In genomic region chr5:9545959-9546851, GRCh38 we compare ENCODE assay signal across 8 cellular contexts. TPM values are rescaled to one million over a fixed set of nuclear protein-coding genes. Genes with fewer than 3 reads are reported as not detected.
DNase-seq lines count a peak whose midpoint lies in the region; ATAC-seq and TF ChIP-seq lines count a peak whose summit lies in the region.

Gene SEMA5A, minus strand, starts transcription at chr5:9546075. Its CDS starts 166,129 bp downstream, at chr5:9379946.

- intact Hi-C loops in heart left ventricle (cut with DNase I): loop anchor here in 6 of 10 donors (2.0 to 10.0 kb wide), 11 partner anchors 71 to 589 kb away; no protein-coding TSS in a partner anchor
- intact Hi-C loops in activated CD8-positive, alpha-beta T cell treated with anti-CD3 and anti-CD28 coated beads for 36 hours (cut with micrococcal nuclease): loop anchor here (10.0 kb wide), 1 partner anchor 1621 kb away; no protein-coding TSS in a partner anchor

- H3K36me3 Mint-ChIP-seq in osteocyte (ENCODE audit: unreplicated experiment): peaks cover 26% of the 10 kb centered on the region
- no peaks in the 10 kb centered on the region for H3K36me3 Mint-ChIP-seq in activated CD8-positive, alpha-beta T cell treated with anti-CD3 and anti-CD28 coated beads for 36 hours (ENCODE audit: low read depth)

- peak within 1 kb of the TSS; percentile 90 for H2AFZ ChIP-seq in KMS-11 (ENCODE audit: low read depth)

- peaks cover 9% of the 10 kb centered on the region for H3K4me1 ChIP-seq in KMS-11 (ENCODE audit: low read depth, poor library complexity, severe bottlenecking)
- peaks cover 27% of the 10 kb centered on the region for H3K4me1 ChIP-seq in adipocyte (ENCODE audit: control insufficient read depth, insufficient read depth, low read length)
- H3K4me1 ChIP-seq in heart left ventricle: peaks cover 0 to 51% (median 11%) of the 10 kb centered on the region in 12 donors

- H3K79me2 ChIP-seq in KMS-11 (ENCODE audit: insufficient read depth, low read depth): no peaks in the 10 kb centered on the region

- H3K4me3 Mint-ChIP-seq in osteocyte (ENCODE audit: unreplicated experiment): peak within 1 kb of the TSS; percentile 95
- no peak within 1 kb of the TSS for H3K4me3 Mint-ChIP-seq in activated CD8-positive, alpha-beta T cell treated with anti-CD3 and anti-CD28 coated beads for 36 hours

- H3K27ac Mint-ChIP-seq in osteocyte (ENCODE audit: unreplicated experiment): peak within 1 kb of the TSS; percentile 95
- no peak within 1 kb of the TSS for H3K27ac Mint-ChIP-seq in activated CD8-positive, alpha-beta T cell treated with anti-CD3 and anti-CD28 coated beads for 36 hours

- POLR2A ChIA-PET in GM10248 (lab: Yijun Ruan, JAX): no interaction called here
- POLR2A ChIA-PET in activated CD8-positive, alpha-beta T cell treated with anti-CD3 and anti-CD28 coated beads for 36 hours (lab: Charles Lee): no interaction called here

- CTCF ChIA-PET in GM10248 (lab: Yijun Ruan, JAX): interaction anchor here (1.4 to 3.7 kb wide), 3 partner anchors 27 to 183 kb away, joined by 3 to 33 read pairs (median 3); no protein-coding TSS in a partner anchor
- CTCF ChIA-PET in activated CD8-positive, alpha-beta T cell treated with anti-CD3 and anti-CD28 coated beads for 36 hours (lab: Charles Lee): no interaction called here

- no peak for TF ChIP-seq CTCF in GM10248 (IDR thresholded peaks at IDR 0.05; ENCODE audit: control extremely low read depth, extremely low read depth, low read depth, missing control alignments)
- no peak for TF ChIP-seq CTCF in KMS-11 (conservative IDR thresholded peaks at IDR 0.05; ENCODE audit: low read depth, low read length)
- peak in 5 of 12 donors; percentile 9 to 29 (median 15) for TF ChIP-seq CTCF in heart left ventricle (IDR thresholded peaks at IDR 0.05)
- peak; percentile 12 for TF ChIP-seq CTCF in osteocyte (IDR thresholded peaks at IDR 0.05)
- no peak for TF ChIP-seq CTCF in activated CD8-positive, alpha-beta T cell treated with anti-CD3 and anti-CD28 coated beads for 36 hours (IDR thresholded peaks at IDR 0.05)

- peaks cover 43% of the 10 kb centered on the region for H3K4me1 Mint-ChIP-seq in osteocyte (ENCODE audit: unreplicated experiment)
- H3K4me1 Mint-ChIP-seq in activated CD8-positive, alpha-beta T cell treated with anti-CD3 and anti-CD28 coated beads for 36 hours (ENCODE audit: low read depth): peaks cover 4% of the 10 kb centered on the region

- H3K4me2 ChIP-seq in KMS-11: peak within 1 kb of the TSS; percentile 99

- no peaks in the 10 kb centered on the region for H4K20me1 ChIP-seq in KMS-11 (ENCODE audit: insufficient read depth)

- H3K9me3 Mint-ChIP-seq in osteocyte (ENCODE audit: unreplicated experiment): no peaks in the 10 kb centered on the region
- no peaks in the 10 kb centered on the region for H3K9me3 Mint-ChIP-seq in activated CD8-positive, alpha-beta T cell treated with anti-CD3 and anti-CD28 coated beads for 36 hours

- DNase-seq in GM10248 (ENCODE audit: extremely low spot score) (peak; percentile 43), adipocyte (ENCODE audit: low read depth) (peak; percentile 92), heart left ventricle (peak; percentile 82 to 87 (median 85)), osteocyte (ENCODE audit: extremely low spot score, unreplicated experiment) (peak; percentile 93), activated gamma-delta T cell (lab: John Stamatoyannopoulos, UW) (no peak), middle frontal gyrus (ENCODE audit: extremely low spot score, low spot score) (no peak)
- no peak for DNase-seq in activated CD8-positive, alpha-beta T cell treated with anti-CD3 and anti-CD28 coated beads for 36 hours

- 1 to 4% (median 2%) methylated on average over 14 to 85 of the region's 87 CpGs for WGBS in heart left ventricle, 4 donors

- H3K27me3 ChIP-seq in KMS-11 (ENCODE audit: insufficient read depth, low read depth) (no peaks in the 10 kb centered on the region), adipocyte (replicated peaks; ENCODE audit: control insufficient read depth, insufficient read depth, low read length) (no peaks in the 10 kb centered on the region), heart left ventricle (peaks cover 0 to 29% (median 0%) of the 10 kb centered on the region in 9 donors)

- H3K9ac ChIP-seq in KMS-11 (peak within 1 kb of the TSS; percentile 16; the same call in 1 of the 2 replicates), adipocyte (ENCODE audit: low read length) (peak within 1 kb of the TSS; percentile 88)

- ATAC-seq in heart left ventricle: peak; percentile 56 to 86 (median 80)
- no peak for ATAC-seq in activated CD8-positive, alpha-beta T cell treated with anti-CD3 and anti-CD28 coated beads for 36 hours

- no peaks in the 10 kb centered on the region for H3K27me3 Mint-ChIP-seq in osteocyte (ENCODE audit: unreplicated experiment)
- peaks cover 24% of the 10 kb centered on the region for H3K27me3 Mint-ChIP-seq in activated CD8-positive, alpha-beta T cell treated with anti-CD3 and anti-CD28 coated beads for 36 hours

- H3K4me3 ChIP-seq in KMS-11 (IDR thresholded peaks at IDR 0.05; ENCODE audit: insufficient read depth, low read depth, low read length): no peak within 1 kb of the TSS
- H3K4me3 ChIP-seq in adipocyte (ENCODE audit: low read length): peak within 1 kb of the TSS; percentile 90
- H3K4me3 ChIP-seq in heart left ventricle: peak within 1 kb of the TSS; percentile 65 to 94 (median 78)

- H3K36me3 ChIP-seq in KMS-11 (ENCODE audit: insufficient read depth) (no peaks in the 10 kb centered on the region), adipocyte (ENCODE audit: control insufficient read depth, insufficient read depth, low read length, severe bottlenecking) (peaks cover 25% of the 10 kb centered on the region), heart left ventricle (peaks cover 0 to 25% (median 18%) of the 10 kb centered on the region in 9 donors)

- H3K27ac ChIP-seq in KMS-11: no peak within 1 kb of the TSS
- H3K27ac ChIP-seq in heart left ventricle: peak within 1 kb of the TSS; percentile 66 to 94 (median 89)

- H3K9me3 ChIP-seq in adipocyte (ENCODE audit: control insufficient read depth, low read length) (no peaks in the 10 kb centered on the region), heart left ventricle (no peaks in the 10 kb centered on the region)

- peak in 1 of 2 donors; percentile 81 for TF ChIP-seq POLR2A in heart left ventricle (IDR thresholded peaks at IDR 0.05)

RNA-seq across cellular contexts. Expression of gene SEMA5A, which starts in this region (rescaled TPM):
- total RNA-seq in heart left ventricle (10 to 100 TPM; 22.8 to 71.5 (median 41.3) TPM), osteocyte (181 and 189 TPM in 2 replicates)
- polyA plus RNA-seq in heart left ventricle: 1 to 10 TPM; 4.6 to 4.7 TPM
- not detected for total RNA-seq in activated CD8-positive, alpha-beta T cell treated with anti-CD3 and anti-CD28 coated beads for 36 hours

Comparison
In these comparisons a context has a peak if more than half of its experiments do, and no peak if none do; other contexts are left out.
1. RNA of gene SEMA5A (total RNA-seq): 181 to 189 TPM in osteocyte and 22.8 to 71.5 TPM in heart left ventricle; not detected in activated CD8-positive, alpha-beta T cell treated with anti-CD3 and anti-CD28 coated beads for 36 hours; every median in the first group is over 10 times any median in the second.
2. DNase-seq: peak in GM10248 (single experiment), adipocyte (single experiment), heart left ventricle (5 of 5) and osteocyte (single experiment); none in activated CD8-positive, alpha-beta T cell treated with anti-CD3 and anti-CD28 coated beads for 36 hours (single experiment), activated gamma-delta T cell (single experiment) and middle frontal gyrus (single experiment).